22 cellular contexts compared by ENCODE assay signal in genomic region chr10:114259825-114260224, GRCh38. TPM values are rescaled to one million over a fixed set of nuclear protein-coding genes. Genes with fewer than 3 reads are reported as not detected.
A peak's percentile ranks its signal among the peaks of the same experiment; 100 is the strongest.
DNase-seq lines count a peak whose midpoint lies in the region; ATAC-seq and TF ChIP-seq lines count a peak whose summit lies in the region.
"Had no signal": no experiment of that assay in that cellular context is flagged by ENCODE, and none has a peak within 500 bp of the region (broad histone marks: within the 10 kb centered on the region; RNA-seq: fewer than 3 reads in every experiment).

No MANE protein-coding gene starts in this region.

- H3K4me1 ChIP-seq in esophagus muscularis mucosa (peaks cover 3 to 19% (median 12%) of the 10 kb centered on the region in 4 donors), left lung (peaks cover 3 to 8% of the 10 kb centered on the region in 2 donors)

- peak overlapping the region in 3 of 4 donors; percentile 22 to 25 (median 24) for H3K27ac ChIP-seq in esophagus muscularis mucosa (replicated peaks in 1 of 4)
- peak overlapping the region in 1 of 2 donors; percentile 26 for H3K27ac ChIP-seq in left lung
- H3K27ac ChIP-seq: PC-9, VCaP had no signal

- no peak for TF ChIP-seq POLR2A in esophagus muscularis mucosa (IDR thresholded peaks at IDR 0.05; ENCODE audit: low read depth)

- H3K9me3 Mint-ChIP-seq in activated CD8-positive, alpha-beta T cell treated with anti-CD3 and anti-CD28 coated beads, Interleukin-2, amount 10 ng/mL, durations not matched to agents 7 days and 5 days (ENCODE audit: insufficient read depth) = no peaks in the 10 kb centered on the region
- H3K9me3 Mint-ChIP-seq: CD4-positive, CD25-positive, alpha-beta regulatory T cell; naive thymus-derived CD8-positive, alpha-beta T cell had no signal

- H3K4me3 ChIP-seq in esophagus muscularis mucosa = no peak overlapping the region
- no peak overlapping the region for H3K4me3 ChIP-seq in left lung
- H3K4me3 ChIP-seq: PC-9 had no signal

- POLR2A ChIA-PET in activated CD8-positive, alpha-beta T cell treated with anti-CD3 and anti-CD28 coated beads, Interleukin-2, amount 10 ng/mL, durations not matched to agents 7 days and 5 days (lab: Charles Lee) = no interaction called here

- no peak overlapping the region for H3K4me3 Mint-ChIP-seq in activated CD8-positive, alpha-beta T cell treated with anti-CD3 and anti-CD28 coated beads, Interleukin-2, amount 10 ng/mL, durations not matched to agents 7 days and 5 days
- H3K4me3 Mint-ChIP-seq: CD4-positive, CD25-positive, alpha-beta regulatory T cell; naive thymus-derived CD8-positive, alpha-beta T cell had no signal

- no peak overlapping the region for H3K27ac Mint-ChIP-seq in activated CD8-positive, alpha-beta T cell treated with anti-CD3 and anti-CD28 coated beads, Interleukin-2, amount 10 ng/mL, durations not matched to agents 7 days and 5 days
- H3K27ac Mint-ChIP-seq: CD4-positive, CD25-positive, alpha-beta regulatory T cell had no signal

- peaks cover 2% of the 10 kb centered on the region for H3K27me3 Mint-ChIP-seq in activated CD8-positive, alpha-beta T cell treated with anti-CD3 and anti-CD28 coated beads, Interleukin-2, amount 10 ng/mL, durations not matched to agents 7 days and 5 days (ENCODE audit: low read depth)
- H3K27me3 Mint-ChIP-seq: CD4-positive, CD25-positive, alpha-beta regulatory T cell had no signal

- TF ChIP-seq EP300 in esophagus muscularis mucosa (IDR thresholded peaks at IDR 0.05) = no peak

- DNase-seq in GM03348 (ENCODE audit: low spot score) (peak; percentile 93), esophagus muscularis mucosa (ENCODE audit: extremely low spot score) (no peak), left lung (no peak), stromal cell of bone marrow (ENCODE audit: low read depth) (peak; percentile 43), NCI-H146 treated with DMSO at 0.1 percent for 48 hours (lab: John Stamatoyannopoulos, UW; ENCODE audit: unreplicated experiment) (no peak), GM13976 (ENCODE audit: low spot score) (no peak), cortex of kidney (lab: John Stamatoyannopoulos, UW) (no peak)
- no peak for DNase-seq in activated CD8-positive, alpha-beta T cell treated with anti-CD3 and anti-CD28 coated beads, Interleukin-2, amount 10 ng/mL, durations not matched to agents 7 days and 5 days
- DNase-seq: activated CD8-positive, alpha-beta memory T cell treated with anti-CD3 and anti-CD28 coated beads for 24 hours; amygdala; CD4-positive, CD25-positive, alpha-beta regulatory T cell; DND-41; hippocampal formation; naive thymus-derived CD8-positive, alpha-beta T cell; NCI-H187; NCI-H510A treated with DMSO at 0.1 percent for 48 hours; PC-9; stimulated activated CD4-positive, alpha-beta T cell treated with anti-CD3 and anti-CD28 coated beads, Interleukin-1b, Interleukin-23, amount 100 ng/mL, for 48 hours; substantia nigra had no signal

- no peaks in the 10 kb centered on the region for H3K27me3 ChIP-seq in esophagus muscularis mucosa
- H3K27me3 ChIP-seq in left lung = no peaks in the 10 kb centered on the region

- TF ChIP-seq CTCF in esophagus muscularis mucosa (IDR thresholded peaks at IDR 0.05) (no peak), left lung (IDR thresholded peaks at IDR 0.05) (no peak), GM13976 (IDR thresholded peaks at IDR 0.05; ENCODE audit: borderline replicate concordance, control extremely low read depth, extremely low read depth, insufficient read depth, missing control alignments) (no peak)

- H3K4me1 Mint-ChIP-seq in activated CD8-positive, alpha-beta T cell treated with anti-CD3 and anti-CD28 coated beads, Interleukin-2, amount 10 ng/mL, durations not matched to agents 7 days and 5 days (ENCODE audit: low read depth) = no peaks in the 10 kb centered on the region

- intact Hi-C loops in esophagus muscularis mucosa (cut with DNase I) = no loop called here
- intact Hi-C loops in left lung (cut with DNase I) = no loop called here

- in situ Hi-C loops in GM13976 (cut with MboI; ENCODE audit: low sequenced_read_pairs, unreplicated experiment) = no loop called here

- H3K9me3 ChIP-seq in esophagus muscularis mucosa (no peaks in the 10 kb centered on the region), left lung (no peaks in the 10 kb centered on the region)

- CTCF ChIA-PET in activated CD8-positive, alpha-beta T cell treated with anti-CD3 and anti-CD28 coated beads, Interleukin-2, amount 10 ng/mL, durations not matched to agents 7 days and 5 days (lab: Charles Lee) = no interaction called here

- ATAC-seq in left lung = peak; percentile 33
- ATAC-seq in activated CD8-positive, alpha-beta T cell treated with anti-CD3 and anti-CD28 coated beads, Interleukin-2, amount 10 ng/mL, durations not matched to agents 7 days and 5 days = no peak
- ATAC-seq: naive thymus-derived CD8-positive, alpha-beta T cell had no signal

- H3K36me3 ChIP-seq in esophagus muscularis mucosa (no peaks in the 10 kb centered on the region), left lung (no peaks in the 10 kb centered on the region)

- H3K36me3 Mint-ChIP-seq in activated CD8-positive, alpha-beta T cell treated with anti-CD3 and anti-CD28 coated beads, Interleukin-2, amount 10 ng/mL, durations not matched to agents 7 days and 5 days (ENCODE audit: low read depth) = no peaks in the 10 kb centered on the region
- H3K36me3 Mint-ChIP-seq: CD4-positive, CD25-positive, alpha-beta regulatory T cell; naive thymus-derived CD8-positive, alpha-beta T cell had no signal

- WGBS in esophagus muscularis mucosa = 58% methylated on average over 10 of the region's 10 CpGs

RNA-seq across cellular contexts. Expression of gene VWA2, which starts 20.8 kb away (rescaled TPM):
- total RNA-seq in esophagus muscularis mucosa = under 1 TPM; under 0.01 to 0.52 (median 0.17) TPM
- 10 to 100 TPM in 1 of 2 donors, 1 to 10 TPM in 1; 9.5 to 18.9 TPM for total RNA-seq in left lung
- not detected for total RNA-seq in activated CD8-positive, alpha-beta T cell treated with anti-CD3 and anti-CD28 coated beads, Interleukin-2, amount 10 ng/mL, durations not matched to agents 7 days and 5 days
- total RNA-seq: chondrocyte; MCF 10A; naive thymus-derived CD8-positive, alpha-beta T cell had no signal

Comparison
In these comparisons a context has a peak if more than half of its experiments do, and no peak if none do; other contexts are left out.
1. DNase-seq: peak in GM03348 (single experiment) and stromal cell of bone marrow (single experiment); none in esophagus muscularis mucosa (single experiment), left lung (0 of 2), activated CD8-positive, alpha-beta T cell treated with anti-CD3 and anti-CD28 coated beads, Interleukin-2, amount 10 ng/mL, durations not matched to agents 7 days and 5 days (single experiment), NCI-H146 treated with DMSO at 0.1 percent for 48 hours (single experiment), GM13976 (single experiment) and cortex of kidney (single experiment).
2. RNA of gene VWA2, which starts 20.8 kb away (total RNA-seq): 9.5 to 18.9 TPM in left lung; under 0.01 to 0.52 TPM in esophagus muscularis mucosa and not detected in activated CD8-positive, alpha-beta T cell treated with anti-CD3 and anti-CD28 coated beads, Interleukin-2, amount 10 ng/mL, durations not matched to agents 7 days and 5 days; every median in the first group is over 4 times any median in the second.